1 cellular context compared by ENCODE assay signal in genomic region chr7:143901710-143902587, GRCh38.
TF ChIP-seq lines count a peak whose summit lies in the region.

A gene with protein sequence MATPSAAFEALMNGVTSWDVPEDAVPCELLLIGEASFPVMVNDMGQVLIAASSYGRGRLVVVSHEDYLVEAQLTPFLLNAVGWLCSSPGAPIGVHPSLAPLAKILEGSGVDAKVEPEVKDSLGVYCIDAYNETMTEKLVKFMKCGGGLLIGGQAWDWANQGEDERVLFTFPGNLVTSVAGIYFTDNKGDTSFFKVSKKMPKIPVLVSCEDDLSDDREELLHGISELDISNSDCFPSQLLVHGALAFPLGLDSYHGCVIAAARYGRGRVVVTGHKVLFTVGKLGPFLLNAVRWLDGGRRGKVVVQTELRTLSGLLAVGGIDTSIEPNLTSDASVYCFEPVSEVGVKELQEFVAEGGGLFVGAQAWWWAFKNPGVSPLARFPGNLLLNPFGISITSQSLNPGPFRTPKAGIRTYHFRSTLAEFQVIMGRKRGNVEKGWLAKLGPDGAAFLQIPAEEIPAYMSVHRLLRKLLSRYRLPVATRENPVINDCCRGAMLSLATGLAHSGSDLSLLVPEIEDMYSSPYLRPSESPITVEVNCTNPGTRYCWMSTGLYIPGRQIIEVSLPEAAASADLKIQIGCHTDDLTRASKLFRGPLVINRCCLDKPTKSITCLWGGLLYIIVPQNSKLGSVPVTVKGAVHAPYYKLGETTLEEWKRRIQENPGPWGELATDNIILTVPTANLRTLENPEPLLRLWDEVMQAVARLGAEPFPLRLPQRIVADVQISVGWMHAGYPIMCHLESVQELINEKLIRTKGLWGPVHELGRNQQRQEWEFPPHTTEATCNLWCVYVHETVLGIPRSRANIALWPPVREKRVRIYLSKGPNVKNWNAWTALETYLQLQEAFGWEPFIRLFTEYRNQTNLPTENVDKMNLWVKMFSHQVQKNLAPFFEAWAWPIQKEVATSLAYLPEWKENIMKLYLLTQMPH (minus strand): TSS chr7:143902176. CDS start chr7:143876608, 25,568 bp downstream.

TF ChIP-seq in GM12878, 131 proteins besides CTCF, POLR2A, EP300 and RAD21 (continued from another document):
- TF ChIP-seq TAF1 (IDR thresholded peaks at IDR 0.05; ENCODE audit: borderline replicate concordance, low read depth, low read length) (0 out of 2 replicates have a peak, but pooled peaks have one; percentile 14), SREBF2 (IDR thresholded peaks at IDR 0.05; ENCODE audit: low read length) (no peak), NRF1 (conservative IDR thresholded peaks at IDR 0.05; ENCODE audit: low read depth, low read length) (no peak), NR2F1 (conservative IDR thresholded peaks at IDR 0.05) (peak; percentile 88), POLR2AphosphoS5 (IDR thresholded peaks at IDR 0.05; ENCODE audit: low read length) (peak; percentile 55; the same call in 1 of the 2 replicates), IKZF1 (conservative IDR thresholded peaks at IDR 0.05) (peak; percentile 91), MTA3 (IDR thresholded peaks at IDR 0.05; ENCODE audit: borderline replicate concordance, low read length) (no peak), ASH2L (IDR thresholded peaks at IDR 0.05; ENCODE audit: borderline replicate concordance, low read depth) (0 out of 2 replicates have a peak, but pooled peaks have one; percentile 34), CBX5 (IDR thresholded peaks at IDR 0.05; ENCODE audit: low read depth) (no peak), FOXK2 (IDR thresholded peaks at IDR 0.05) (no peak), MYC (IDR thresholded peaks at IDR 0.05; ENCODE audit: insufficient read depth, insufficient read length, insufficient replicate concordance, low read length, severe bottlenecking) (no peak), RELB (IDR thresholded peaks at IDR 0.05; ENCODE audit: low read depth) (peak; percentile 86), PML (IDR thresholded peaks at IDR 0.05; ENCODE audit: low read length) (peak; percentile 30; the same call in 1 of the 2 replicates), SMAD5 (IDR thresholded peaks at IDR 0.05; ENCODE audit: low read depth) (peak; percentile 81), RCOR1 (conservative IDR thresholded peaks at IDR 0.05; ENCODE audit: low read depth, low read length) (no peak), HDGF (IDR thresholded peaks at IDR 0.05) (peak; percentile 85; the same call in 1 of the 2 replicates), CHD1 (IDR thresholded peaks at IDR 0.05; ENCODE audit: low read depth, low read length) (no peak)
- TF ChIP-seq, protein P1, sequence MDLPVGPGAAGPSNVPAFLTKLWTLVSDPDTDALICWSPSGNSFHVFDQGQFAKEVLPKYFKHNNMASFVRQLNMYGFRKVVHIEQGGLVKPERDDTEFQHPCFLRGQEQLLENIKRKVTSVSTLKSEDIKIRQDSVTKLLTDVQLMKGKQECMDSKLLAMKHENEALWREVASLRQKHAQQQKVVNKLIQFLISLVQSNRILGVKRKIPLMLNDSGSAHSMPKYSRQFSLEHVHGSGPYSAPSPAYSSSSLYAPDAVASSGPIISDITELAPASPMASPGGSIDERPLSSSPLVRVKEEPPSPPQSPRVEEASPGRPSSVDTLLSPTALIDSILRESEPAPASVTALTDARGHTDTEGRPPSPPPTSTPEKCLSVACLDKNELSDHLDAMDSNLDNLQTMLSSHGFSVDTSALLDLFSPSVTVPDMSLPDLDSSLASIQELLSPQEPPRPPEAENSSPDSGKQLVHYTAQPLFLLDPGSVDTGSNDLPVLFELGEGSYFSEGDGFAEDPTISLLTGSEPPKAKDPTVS (IDR thresholded peaks at IDR 0.05; ENCODE audit: low read depth, low read length) = no peak; the same call in 1 of the 2 replicates
